Comparison of ENCODE assay signal across 20 cellular contexts in genomic region chr7:94212160-94212559, GRCh38.
DNase-seq lines count a peak whose midpoint lies in the region; ATAC-seq and TF ChIP-seq lines count a peak whose summit lies in the region.
"Had no signal": no experiment of that assay in that cellular context is flagged by ENCODE, and none has a peak within 500 bp of the region (broad histone marks: within the 10 kb centered on the region; RNA-seq: fewer than 3 reads in every experiment).

No MANE protein-coding gene starts in this region.

- no peak overlapping the region for H3K4me3 ChIP-seq in endodermal cell (ENCODE audit: low read length)
- H3K4me3 ChIP-seq: HAP-1, SK-N-MC had no signal

- H3K4me1 ChIP-seq in endodermal cell (ENCODE audit: control insufficient read depth, insufficient read depth, low read length) = no peaks in the 10 kb centered on the region
- H3K4me1 ChIP-seq: BE2C, HAP-1 had no signal

- no peaks in the 10 kb centered on the region for H3K36me3 ChIP-seq in endodermal cell (ENCODE audit: control insufficient read depth, insufficient read depth, low read length)
- H3K36me3 ChIP-seq: BE2C, HAP-1 had no signal

- H3K9ac ChIP-seq in endodermal cell (ENCODE audit: extremely low read depth, low read length, poor library complexity, severe bottlenecking) = no peak overlapping the region

- peaks cover 8% of the 10 kb centered on the region for H3K27me3 ChIP-seq in endodermal cell (ENCODE audit: control insufficient read depth, insufficient read depth, low read length, poor library complexity, severe bottlenecking)
- H3K27me3 ChIP-seq: BE2C had no signal

- H3K27me3 Mint-ChIP-seq in endodermal cell (ENCODE audit: insufficient read depth) = no peaks in the 10 kb centered on the region
- H3K27me3 Mint-ChIP-seq: CD4-positive, alpha-beta memory T cell; IgD-negative memory B cell had no signal

- TF ChIP-seq CTCF in endodermal cell (conservative IDR thresholded peaks at IDR 0.05) = no peak

- H3K27ac Mint-ChIP-seq in endodermal cell = no peak overlapping the region
- H3K27ac Mint-ChIP-seq: CD4-positive, alpha-beta memory T cell; IgD-negative memory B cell had no signal

- peaks cover 9% of the 10 kb centered on the region for H3K4me1 Mint-ChIP-seq in endodermal cell
- H3K4me1 Mint-ChIP-seq: CD4-positive, alpha-beta memory T cell; IgD-negative memory B cell had no signal

- H3K36me3 Mint-ChIP-seq in endodermal cell (ENCODE audit: low read depth) = no peaks in the 10 kb centered on the region
- H3K36me3 Mint-ChIP-seq: CD4-positive, alpha-beta memory T cell; IgD-negative memory B cell had no signal

- H3K9me3 ChIP-seq in endodermal cell (ENCODE audit: control insufficient read depth, low read length) = no peaks in the 10 kb centered on the region
- H3K9me3 ChIP-seq: BE2C had no signal

- H3K9me3 Mint-ChIP-seq in endodermal cell = no peaks in the 10 kb centered on the region
- H3K9me3 Mint-ChIP-seq: IgD-negative memory B cell had no signal

- H3K4me3 Mint-ChIP-seq in endodermal cell = no peak overlapping the region
- H3K4me3 Mint-ChIP-seq: CD4-positive, alpha-beta memory T cell; IgD-negative memory B cell had no signal

- H3K27ac ChIP-seq in endodermal cell (ENCODE audit: low read depth, low read length) = no peak overlapping the region
- H3K27ac ChIP-seq: HL-60, SK-N-MC had no signal

- WGBS in endodermal cell (ENCODE audit: insufficient coverage in 1 of 2, insufficient read length in 1 of 2), 2 experiments = 86% methylated on average over 1 of the region's 1 CpG; no CpG with 5 or more reads in 1 of the 2 experiments

- ATAC-seq in GM21723 (IDR thresholded peaks at IDR 0.05; ENCODE audit: unreplicated experiment) = no peak
- ATAC-seq: Panc1 had no signal

- DNase-seq in COR-L47 (lab: John Stamatoyannopoulos, UW) (peak; percentile 5), NCI-H1105 (lab: John Stamatoyannopoulos, UW) (peak; percentile 47), NCI-H2227 (lab: John Stamatoyannopoulos, UW; ENCODE audit: unreplicated experiment) (peak; percentile 88), endodermal cell (peak; percentile 45), NCI-H345 treated with DMSO at 0.1 percent for 48 hours (lab: John Stamatoyannopoulos, UW; ENCODE audit: unreplicated experiment) (no peak), NCI-H526 treated with DMSO at 0.1 percent for 48 hours (lab: John Stamatoyannopoulos, UW) (no peak)
- DNase-seq: BE2C; CD4-positive, alpha-beta memory T cell; Kasumi-1; MM.1S; NCI-H146; NCI-H2171; NCI-H510A treated with DMSO at 0.1 percent for 48 hours; T-helper 9 cell had no signal

Comparison
In these comparisons a context has a peak if more than half of its experiments do, and no peak if none do; other contexts are left out.
1. DNase-seq: peak in COR-L47 (single experiment), NCI-H1105 (single experiment), NCI-H2227 (single experiment) and endodermal cell (single experiment); none in NCI-H345 treated with DMSO at 0.1 percent for 48 hours (single experiment) and NCI-H526 treated with DMSO at 0.1 percent for 48 hours (single experiment).